ENCODE assay signal across 9 cellular contexts in the genomic region with DNA sequence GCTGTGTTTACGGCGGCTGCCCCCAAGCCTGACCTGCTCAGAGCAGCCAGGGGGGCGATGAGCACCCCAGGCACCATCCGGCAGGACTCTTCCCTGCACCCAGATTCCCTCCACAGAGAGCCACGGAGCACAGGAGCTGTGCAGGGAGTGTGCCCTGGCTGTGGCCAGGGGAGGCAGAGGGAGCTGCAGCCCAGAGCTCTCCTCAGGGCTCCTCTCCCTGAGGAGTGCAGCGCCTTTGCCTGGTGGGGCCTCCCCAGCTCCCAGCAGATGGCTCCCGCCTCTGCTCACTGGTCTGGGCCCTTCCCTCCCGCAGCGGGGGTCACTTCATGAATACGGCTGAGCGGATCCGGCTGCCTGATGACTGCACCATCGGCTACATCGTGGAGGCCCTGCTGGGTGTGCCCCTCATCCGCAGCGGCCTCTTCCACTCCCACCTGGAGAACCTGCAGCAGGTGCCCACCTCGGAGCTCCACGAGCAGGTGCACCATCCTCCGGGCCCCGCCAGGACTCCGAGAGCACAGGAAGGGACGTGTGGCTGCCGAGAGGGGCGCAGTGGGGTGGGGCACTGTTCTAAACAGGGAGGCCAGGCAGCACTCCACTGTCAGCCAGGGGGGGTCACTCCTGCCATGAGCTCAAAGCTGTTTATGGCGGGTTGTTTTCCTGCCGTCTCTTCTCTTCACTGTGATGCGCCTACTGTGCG. TPM values are rescaled to one million over a fixed set of nuclear protein-coding genes. Genes with fewer than 3 reads are reported as not detected.
A peak's percentile ranks its signal among the peaks of the same experiment; 100 is the strongest.
DNase-seq lines count a peak whose midpoint lies in the region; ATAC-seq, FAIRE-seq and TF ChIP-seq lines count a peak whose summit lies in the region.
"Had no signal": no experiment of that assay in that cellular context is flagged by ENCODE, and none has a peak within 500 bp of the region (broad histone marks: within the 10 kb centered on the region; RNA-seq: fewer than 3 reads in every experiment).

No MANE protein-coding gene starts in this region.

- POLR2A ChIA-PET in HEK293T (lab: Yijun Ruan, JAX) = no interaction called here

- H3K9me3 ChIP-seq in pancreas = no peaks in the 10 kb centered on the region

- no peaks in the 10 kb centered on the region for H3K27me3 ChIP-seq in pancreas

- ATAC-seq in pancreas (no peak), HG02623 (IDR thresholded peaks at IDR 0.05; ENCODE audit: unreplicated experiment) (no peak)

- in situ Hi-C loops in astrocyte of the spinal cord (cut with HindIII; ENCODE audit: low sequenced_read_pairs) = no loop called here

- no peak for TF ChIP-seq CTCF in astrocyte of the spinal cord (IDR thresholded peaks at IDR 0.05; ENCODE audit: low read depth, low read length)
- no peak for TF ChIP-seq CTCF in pancreas (IDR thresholded peaks at IDR 0.05)

- peaks cover 0 to 9% (median 0%) of the 10 kb centered on the region in 3 donors for H3K36me3 ChIP-seq in pancreas

- H3K4me1 ChIP-seq in pancreas = peaks cover 36 to 84% (median 54%) of the 10 kb centered on the region in 3 donors

- CTCF ChIA-PET in HEK293T (lab: Yijun Ruan, JAX) = no interaction called here

- intact Hi-C loops in pancreas (cut with DNase I) = no loop called here

- DNase-seq in NCI-H146 (lab: John Stamatoyannopoulos, UW) (peak; percentile 13), NCI-H146 treated with DMSO at 0.1 percent for 48 hours (lab: John Stamatoyannopoulos, UW; ENCODE audit: unreplicated experiment) (no peak), NCI-H128 (lab: John Stamatoyannopoulos, UW; ENCODE audit: unreplicated experiment) (peak; percentile 25), astrocyte of the spinal cord (ENCODE audit: low read depth, low spot score) (peak; percentile 52), pancreas (peak in 3 of 6 donors; percentile 28 to 82 (median 48)), NOMO-1 (lab: John Stamatoyannopoulos, UW; ENCODE audit: unreplicated experiment in 2 of 2) (no peak), HEK293T (ENCODE audit: extremely low spot score) (no peak)

- no peak for FAIRE-seq in pancreas (lab: Jason Lieb, UNC)
- FAIRE-seq: A204.1 had no signal

- no peak overlapping the region for H3K4me3 ChIP-seq in astrocyte of the spinal cord (ENCODE audit: low read depth, low read length)
- H3K4me3 ChIP-seq in pancreas = peak overlapping the region in 2 of 4 donors; percentile 72 to 80

- 46 to 51% methylated on average over 28 of the region's 28 CpGs for WGBS in pancreas, 2 donors

- peak overlapping the region; percentile 84 to 94 (median 87) for H3K27ac ChIP-seq in pancreas

TF ChIP-seq in HEK293T, 16 proteins besides CTCF, POLR2A, EP300 and RAD21:
- no peak for TF ChIP-seq BHLHE40 (IDR thresholded peaks at IDR 0.05; ENCODE audit: borderline replicate concordance)
- TF ChIP-seq FOXA1 (IDR thresholded peaks at IDR 0.05) = no peak
- no peak for TF ChIP-seq TARDBP (IDR thresholded peaks at IDR 0.05)
- no peak for TF ChIP-seq ZNF384 (IDR thresholded peaks at IDR 0.05)
- TF ChIP-seq L3MBTL2 (conservative IDR thresholded peaks at IDR 0.05) = no peak
- no peak for TF ChIP-seq FOXM1 (IDR thresholded peaks at IDR 0.05; ENCODE audit: borderline replicate concordance)
- TF ChIP-seq SUZ12 (IDR thresholded peaks at IDR 0.05) = no peak
- TF ChIP-seq FOXK2 (IDR thresholded peaks at IDR 0.05) = no peak
- TF ChIP-seq ELF4 (IDR thresholded peaks at IDR 0.05) = no peak
- no peak for TF ChIP-seq NFRKB (IDR thresholded peaks at IDR 0.05)

RNA-seq across cellular contexts. Expression of a gene that starts 6.5 kb away (rescaled TPM):
- 10 to 100 TPM; 28.2 to 66.8 (median 41.5) TPM for total RNA-seq in pancreas
- polyA plus RNA-seq in pancreas = 10 to 100 TPM; 37.2 to 42.1 TPM

RNA-seq across cellular contexts. Expression of a gene that starts 29.2 kb away (rescaled TPM):
- total RNA-seq in pancreas = 10 to 100 TPM; 11.8 to 18.1 (median 13.6) TPM
- 10 to 100 TPM; 44.7 to 54.4 TPM for polyA plus RNA-seq in pancreas

RNA-seq across cellular contexts. Expression of a gene that starts 32.7 kb away (rescaled TPM):
- total RNA-seq in pancreas = 10 to 100 TPM in 4 of 6 donors, 1 to 10 TPM in 2; 8.8 to 14.1 (median 12.1) TPM
- polyA plus RNA-seq in pancreas = 10 to 100 TPM in 1 of 2 donors, 1 to 10 TPM in 1; 8.8 to 10.9 TPM

RNA-seq across cellular contexts. Expression of a gene that starts 49.9 kb away (rescaled TPM):
- not detected for total RNA-seq in pancreas
- not detected for polyA plus RNA-seq in pancreas

Comparison
In these comparisons a context has a peak if more than half of its experiments do, and no peak if none do; other contexts are left out.
1. DNase-seq: peak in NCI-H146 (single experiment), NCI-H128 (single experiment) and astrocyte of the spinal cord (single experiment); none in NCI-H146 treated with DMSO at 0.1 percent for 48 hours (single experiment), NOMO-1 (0 of 2) and HEK293T (single experiment).